9 cellular contexts compared by ENCODE assay signal in genomic region chrX:154483325-154483724, GRCh38.
"Had no signal": no experiment of that assay in that cellular context is flagged by ENCODE, and none has a peak within 500 bp of the region (broad histone marks: within the 10 kb centered on the region; RNA-seq: fewer than 3 reads in every experiment).

No MANE protein-coding gene starts in this region.

- H3K9me3 ChIP-seq: left lung, pancreas had no signal

- DNase-seq: activated CD4-positive, alpha-beta T cell treated with anti-CD3 and anti-CD28 coated beads, Interleukin-2, amount 10 ng/mL, durations not matched to agents 24 days and 14 days; activated T-cell treated with anti-CD3 and anti-CD28 coated beads, Interleukin-2, amount 50 U/mL, for 1 hour; foreskin melanocyte; pancreas; stimulated activated CD4-positive, alpha-beta T cell treated with anti-CD3 and anti-CD28 coated beads, Interleukin-4, amount 100 ng/mL, for 1 hour; stimulated activated CD8-positive, alpha-beta memory T cell treated with anti-CD3 and anti-CD28 coated beads, Interleukin-4, amount 100 ng/mL, for 48 hours had no signal

- ATAC-seq: left lung, pancreas, WTC11 had no signal

- H3K27me3 ChIP-seq: cardiac muscle cell, left lung, pancreas had no signal

- H3K27ac Mint-ChIP-seq: activated CD4-positive, alpha-beta T cell treated with anti-CD3 and anti-CD28 coated beads, Interleukin-2, amount 10 ng/mL, durations not matched to agents 24 days and 14 days; WTC11 had no signal

- H3K4me3 Mint-ChIP-seq: activated CD4-positive, alpha-beta T cell treated with anti-CD3 and anti-CD28 coated beads, Interleukin-2, amount 10 ng/mL, durations not matched to agents 24 days and 14 days; WTC11 had no signal

- H3K27ac ChIP-seq: cardiac muscle cell, left lung, pancreas had no signal

- H3K4me3 ChIP-seq: cardiac muscle cell, left lung, pancreas had no signal

- H3K9me3 Mint-ChIP-seq: activated CD4-positive, alpha-beta T cell treated with anti-CD3 and anti-CD28 coated beads, Interleukin-2, amount 10 ng/mL, durations not matched to agents 24 days and 14 days; WTC11 had no signal

- H3K27me3 Mint-ChIP-seq: activated CD4-positive, alpha-beta T cell treated with anti-CD3 and anti-CD28 coated beads, Interleukin-2, amount 10 ng/mL, durations not matched to agents 24 days and 14 days had no signal

- H3K36me3 Mint-ChIP-seq: WTC11 had no signal
